ENCODE assay signal across 10 cellular contexts in genomic region chr7:87155788-87156187, GRCh38. TPM values are rescaled to one million over a fixed set of nuclear protein-coding genes. Genes with fewer than 3 reads are reported as not detected.
DNase-seq lines count a peak whose midpoint lies in the region; ATAC-seq and TF ChIP-seq lines count a peak whose summit lies in the region.
"Had no signal": no experiment of that assay in that cellular context is flagged by ENCODE, and none has a peak within 500 bp of the region (broad histone marks: within the 10 kb centered on the region; RNA-seq: fewer than 3 reads in every experiment).

No MANE protein-coding gene starts in this region.

- intact Hi-C loops in left ventricle myocardium inferior (cut with micrococcal nuclease) (no loop called here), right cardiac atrium (cut with DNase I) (no loop called here)
- intact Hi-C loops in activated T-helper 2 cell treated with anti-CD3 and anti-CD28 coated beads, Interferon-gamma antibody, Interleukin-2, Interleukin-4, amounts not matched to agents 10 μg/mL and 5 μg/mL and 100 μg/mL, durations not matched to agents 14 hours and 24 hours and 36 hours (cut with micrococcal nuclease) = loop anchor here (5.0 to 10.0 kb wide), 4 partner anchors 37 to 1059 kb away; partner anchors contain the start of genes DBF4, RUNDC3B and SLC25A40

- H3K9me3 Mint-ChIP-seq in activated T-helper 2 cell treated with anti-CD3 and anti-CD28 coated beads, Interferon-gamma antibody, Interleukin-2, Interleukin-4, amounts not matched to agents 10 μg/mL and 5 μg/mL and 100 μg/mL, durations not matched to agents 14 hours and 24 hours and 36 hours = no peaks in the 10 kb centered on the region
- no peaks in the 10 kb centered on the region for H3K9me3 Mint-ChIP-seq in type B pancreatic cell

- no peaks in the 10 kb centered on the region for H3K27me3 ChIP-seq in left ventricle myocardium inferior (ENCODE audit: low read depth)
- H3K27me3 ChIP-seq in right cardiac atrium (ENCODE audit: control insufficient read depth, insufficient read depth) = no peaks in the 10 kb centered on the region
- H3K27me3 ChIP-seq in kidney epithelial cell (ENCODE audit: control insufficient read depth, insufficient read depth, low read length) = no peaks in the 10 kb centered on the region
- H3K27me3 ChIP-seq: BE2C had no signal

- peaks cover 84% of the 10 kb centered on the region for H3K4me1 ChIP-seq in left ventricle myocardium inferior
- H3K4me1 ChIP-seq in right cardiac atrium (ENCODE audit: control insufficient read depth, insufficient read depth, low read length) = no peaks in the 10 kb centered on the region
- H3K4me1 ChIP-seq: BE2C had no signal

- H3K36me3 ChIP-seq in left ventricle myocardium inferior (no peaks in the 10 kb centered on the region), kidney epithelial cell (ENCODE audit: control insufficient read depth, insufficient read depth, low read length) (no peaks in the 10 kb centered on the region)

- H3K27me3 Mint-ChIP-seq in activated T-helper 2 cell treated with anti-CD3 and anti-CD28 coated beads, Interferon-gamma antibody, Interleukin-2, Interleukin-4, amounts not matched to agents 10 μg/mL and 5 μg/mL and 100 μg/mL, durations not matched to agents 14 hours and 24 hours and 36 hours (ENCODE audit: low read depth) = no peaks in the 10 kb centered on the region
- H3K27me3 Mint-ChIP-seq in type B pancreatic cell = no peaks in the 10 kb centered on the region

- TF ChIP-seq CTCF in left ventricle myocardium inferior (IDR thresholded peaks at IDR 0.05; ENCODE audit: borderline replicate concordance) = no peak
- no peak for TF ChIP-seq CTCF in kidney epithelial cell (IDR thresholded peaks at IDR 0.05; ENCODE audit: insufficient read depth, low read length, poor library complexity, severe bottlenecking)
- TF ChIP-seq CTCF in type B pancreatic cell (conservative IDR thresholded peaks at IDR 0.05) = no peak
- no peak for TF ChIP-seq CTCF in GM20000 (IDR thresholded peaks at IDR 0.05; ENCODE audit: extremely low read depth, missing control alignments)

- H3K4me3 ChIP-seq in left ventricle myocardium inferior = peak overlapping the region; percentile 81
- no peak overlapping the region for H3K4me3 ChIP-seq in right cardiac atrium (ENCODE audit: low read length)
- H3K4me3 ChIP-seq in kidney epithelial cell (ENCODE audit: low read depth, low read length) = no peak overlapping the region

- ATAC-seq in right cardiac atrium (no peak), HG02884 (IDR thresholded peaks at IDR 0.05; ENCODE audit: unreplicated experiment) (no peak)

- peak overlapping the region; percentile 38 for H3K4me3 Mint-ChIP-seq in activated T-helper 2 cell treated with anti-CD3 and anti-CD28 coated beads, Interferon-gamma antibody, Interleukin-2, Interleukin-4, amounts not matched to agents 10 μg/mL and 5 μg/mL and 100 μg/mL, durations not matched to agents 14 hours and 24 hours and 36 hours (ENCODE audit: low read depth)
- H3K4me3 Mint-ChIP-seq in type B pancreatic cell = peak overlapping the region; percentile 69

- H3K27ac ChIP-seq in left ventricle myocardium inferior (replicated peaks) (no peak overlapping the region), right cardiac atrium (ENCODE audit: low read length) (no peak overlapping the region)

- H3K4me1 Mint-ChIP-seq in activated T-helper 2 cell treated with anti-CD3 and anti-CD28 coated beads, Interferon-gamma antibody, Interleukin-2, Interleukin-4, amounts not matched to agents 10 μg/mL and 5 μg/mL and 100 μg/mL, durations not matched to agents 14 hours and 24 hours and 36 hours (ENCODE audit: low read depth) = peaks cover 47% of the 10 kb centered on the region
- peaks cover 32% of the 10 kb centered on the region for H3K4me1 Mint-ChIP-seq in type B pancreatic cell (ENCODE audit: unreplicated experiment)

- H3K9me3 ChIP-seq in left ventricle myocardium inferior (replicated peaks) (no peaks in the 10 kb centered on the region), right cardiac atrium (ENCODE audit: control insufficient read depth, low read length) (no peaks in the 10 kb centered on the region)
- H3K9me3 ChIP-seq: BE2C had no signal

- no peak for DNase-seq in left ventricle myocardium inferior
- DNase-seq in right cardiac atrium = no peak
- no peak for DNase-seq in activated T-helper 2 cell treated with anti-CD3 and anti-CD28 coated beads, Interferon-gamma antibody, Interleukin-2, Interleukin-4, amounts not matched to agents 10 μg/mL and 5 μg/mL and 100 μg/mL, durations not matched to agents 14 hours and 24 hours and 36 hours (ENCODE audit: low spot score)
- DNase-seq in kidney epithelial cell (ENCODE audit: low read depth) = peak; percentile 4
- DNase-seq in type B pancreatic cell (ENCODE audit: extremely low spot score, unreplicated experiment) = no peak
- DNase-seq in NCI-H187 treated with DMSO at 0.1 percent for 48 hours (lab: John Stamatoyannopoulos, UW) = no peak
- no peak for DNase-seq in GM20000 (ENCODE audit: low spot score)
- DNase-seq: BE2C, NCI-H2227 treated with DMSO at 0.1 percent for 48 hours had no signal

- WGBS in right cardiac atrium = 72% methylated on average over 3 of the region's 3 CpGs

- no peak overlapping the region for H3K27ac Mint-ChIP-seq in activated T-helper 2 cell treated with anti-CD3 and anti-CD28 coated beads, Interferon-gamma antibody, Interleukin-2, Interleukin-4, amounts not matched to agents 10 μg/mL and 5 μg/mL and 100 μg/mL, durations not matched to agents 14 hours and 24 hours and 36 hours
- peak overlapping the region; percentile 63 for H3K27ac Mint-ChIP-seq in type B pancreatic cell

- H3K36me3 Mint-ChIP-seq in activated T-helper 2 cell treated with anti-CD3 and anti-CD28 coated beads, Interferon-gamma antibody, Interleukin-2, Interleukin-4, amounts not matched to agents 10 μg/mL and 5 μg/mL and 100 μg/mL, durations not matched to agents 14 hours and 24 hours and 36 hours (ENCODE audit: low read depth) = peaks cover 37% of the 10 kb centered on the region
- peaks cover 20% of the 10 kb centered on the region for H3K36me3 Mint-ChIP-seq in type B pancreatic cell

RNA-seq across cellular contexts. Expression of gene DMTF1, which starts 3.5 kb away (rescaled TPM):
- 19.4 TPM for total RNA-seq in left ventricle myocardium inferior
- 10 to 100 TPM; 33.5 to 36.5 (median 36.0) TPM for total RNA-seq in right cardiac atrium
- polyA plus RNA-seq in right cardiac atrium = 23.7 TPM
- 103 and 112 TPM in 2 replicates for total RNA-seq in activated T-helper 2 cell treated with anti-CD3 and anti-CD28 coated beads, Interferon-gamma antibody, Interleukin-2, Interleukin-4, amounts not matched to agents 10 μg/mL and 5 μg/mL and 100 μg/mL, durations not matched to agents 14 hours and 24 hours and 36 hours
- 37.3 and 40.4 TPM in 2 replicates for total RNA-seq in kidney epithelial cell
- 67.7 and 103 TPM in 2 replicates for total RNA-seq in type B pancreatic cell (ENCODE audit: low replicate concordance)
